Comparison of ENCODE assay signal across 25 cellular contexts in genomic region chr7:93366816-93367215, GRCh38.
DNase-seq lines count a peak whose midpoint lies in the region; ATAC-seq and TF ChIP-seq lines count a peak whose summit lies in the region.
"Had no signal": no experiment of that assay in that cellular context is flagged by ENCODE, and none has a peak within 500 bp of the region (broad histone marks: within the 10 kb centered on the region; RNA-seq: fewer than 3 reads in every experiment).

No MANE protein-coding gene starts in this region.

- H2BK120ac ChIP-seq in IMR-90 (ENCODE audit: low read depth, low read length) = no peak overlapping the region

- H3K56ac ChIP-seq in IMR-90 (ENCODE audit: extremely low read depth, insufficient read depth, low read length) = no peak overlapping the region

- no peaks in the 10 kb centered on the region for H3K27me3 ChIP-seq in IMR-90 (ENCODE audit: control insufficient read depth, insufficient read depth, low read length)
- H3K27me3 ChIP-seq in MM.1S (replicated peaks; ENCODE audit: insufficient read depth, low read length) = no peaks in the 10 kb centered on the region
- no peaks in the 10 kb centered on the region for H3K27me3 ChIP-seq in smooth muscle cell (ENCODE audit: low read depth)
- H3K27me3 ChIP-seq: BE2C, BLaER1 had no signal

- H4K5ac ChIP-seq in IMR-90 (ENCODE audit: low read depth, low read length) = no peak overlapping the region

- no peaks in the 10 kb centered on the region for H3K9me2 ChIP-seq in MM.1S (replicated peaks; ENCODE audit: insufficient read depth, low read length)

- H2BK15ac ChIP-seq in IMR-90 (ENCODE audit: low read depth, low read length) = no peak overlapping the region

- H3K23ac ChIP-seq in IMR-90 (ENCODE audit: low read depth, low read length) = no peak overlapping the region

- no peaks in the 10 kb centered on the region for H3K4me1 Mint-ChIP-seq in activated T-helper 17 cell treated with anti-CD3 and anti-CD28 coated beads, Interleukin-2, amount 50 U/mL, for 72 hours
- H3K4me1 Mint-ChIP-seq: CD14-positive monocyte; CD4-positive, alpha-beta memory T cell; CD8-positive, alpha-beta memory T cell had no signal

- no CpG with 5 or more reads among the region's 2 CpGs for WGBS in IMR-90 (ENCODE audit: extremely low coverage in 2 of 2, insufficient read length in 1 of 2), 2 experiments
- WGBS in smooth muscle cell (ENCODE audit: low lambda C conversion rate) = 85% methylated on average over 2 of the region's 2 CpGs

- H3K9me3 Mint-ChIP-seq in activated T-helper 17 cell treated with anti-CD3 and anti-CD28 coated beads, Interleukin-2, amount 50 U/mL, for 72 hours = peaks cover 8% of the 10 kb centered on the region

- H3K27ac Mint-ChIP-seq in activated T-helper 17 cell treated with anti-CD3 and anti-CD28 coated beads, Interleukin-2, amount 50 U/mL, for 72 hours = no peak overlapping the region
- H3K27ac Mint-ChIP-seq: CD14-positive monocyte; CD4-positive, alpha-beta memory T cell; CD4-positive, CD25-positive, alpha-beta regulatory T cell had no signal

- no peak overlapping the region for H2AFZ ChIP-seq in IMR-90 (replicated peaks; ENCODE audit: low read length, poor library complexity)
- 0 out of 2 replicates have a peak overlapping the region, but pooled peaks have one; percentile 3 for H2AFZ ChIP-seq in MM.1S (ENCODE audit: low read length)
- H2AFZ ChIP-seq in smooth muscle cell (ENCODE audit: low read depth) = no peak overlapping the region

- dilution Hi-C loops in IMR-90 (cut with HindIII; ENCODE audit: low sequenced_read_pairs, unreplicated experiment) = no loop called here

- H2AK9ac ChIP-seq in IMR-90 (replicated peaks; ENCODE audit: low read depth, low read length, poor library complexity) = no peak overlapping the region

- CTCF ChIA-PET in IMR-90 (lab: Yijun Ruan, JAX) = interaction anchor here (0.7 kb wide), 1 partner anchor 615 kb away, joined by 3 read pairs; no protein-coding TSS in a partner anchor

- intact Hi-C loops in IMR-90 (cut with micrococcal nuclease) = no loop called here

- H4K8ac ChIP-seq in IMR-90 (ENCODE audit: low read depth in 2 of 2, low read length in 2 of 2) = no peak overlapping the region

- H3F3A ChIP-seq in MM.1S (ENCODE audit: insufficient read depth, low read length) (peaks cover 24% of the 10 kb centered on the region), smooth muscle cell (ENCODE audit: low read depth) (no peaks in the 10 kb centered on the region)

- H3K27me3 Mint-ChIP-seq in activated T-helper 17 cell treated with anti-CD3 and anti-CD28 coated beads, Interleukin-2, amount 50 U/mL, for 72 hours = peaks cover 10% of the 10 kb centered on the region

- no TSS peak for BruUV-seq in IMR-90 (replicated peaks; lab: Mats Ljungman, UMichigan)

- no peak overlapping the region for H2AK5ac ChIP-seq in IMR-90 (ENCODE audit: low read depth, low read length)

- no peak overlapping the region for H3K27ac ChIP-seq in IMR-90 (ENCODE audit: insufficient read depth, low read length)
- peak overlapping the region; percentile 40; the same call in 1 of the 2 replicates for H3K27ac ChIP-seq in MM.1S (ENCODE audit: low read length)
- H3K27ac ChIP-seq in smooth muscle cell (ENCODE audit: low read depth) = no peak overlapping the region
- H3K27ac ChIP-seq: BLaER1 had no signal

- TF ChIP-seq POLR2A in IMR-90 (IDR thresholded peaks at IDR 0.05; ENCODE audit: low read depth, low read length) = no peak

- POLR2A ChIA-PET in IMR-90 (lab: Charles Lee; ENCODE audit: unreplicated experiment) = no interaction called here

- no peak overlapping the region for H3K4me3 Mint-ChIP-seq in activated T-helper 17 cell treated with anti-CD3 and anti-CD28 coated beads, Interleukin-2, amount 50 U/mL, for 72 hours
- H3K4me3 Mint-ChIP-seq: CD14-positive monocyte; CD4-positive, alpha-beta memory T cell; CD4-positive, CD25-positive, alpha-beta regulatory T cell; CD8-positive, alpha-beta memory T cell had no signal

- no peaks in the 10 kb centered on the region for H4K20me1 ChIP-seq in IMR-90 (ENCODE audit: insufficient read depth, low read length)
- H4K20me1 ChIP-seq in MM.1S (ENCODE audit: insufficient read depth, low read length) = no peaks in the 10 kb centered on the region
- H4K20me1 ChIP-seq in smooth muscle cell (ENCODE audit: low read depth) = no peaks in the 10 kb centered on the region
- H4K20me1 ChIP-seq: BLaER1 had no signal

- H2BK5ac ChIP-seq in IMR-90 (ENCODE audit: low read depth, low read length, poor library complexity, severe bottlenecking) = no peak overlapping the region

- no peak overlapping the region for H3K4me3 ChIP-seq in IMR-90 (ENCODE audit: insufficient read depth, low read depth, low read length)
- H3K4me3 ChIP-seq in MM.1S (ENCODE audit: low read length) = no peak overlapping the region
- H3K4me3 ChIP-seq in smooth muscle cell = no peak overlapping the region
- H3K4me3 ChIP-seq: BLaER1, GM12878 had no signal

- H3K36me3 Mint-ChIP-seq in activated T-helper 17 cell treated with anti-CD3 and anti-CD28 coated beads, Interleukin-2, amount 50 U/mL, for 72 hours (ENCODE audit: low read depth) = no peaks in the 10 kb centered on the region
- H3K36me3 Mint-ChIP-seq: CD14-positive monocyte; CD4-positive, alpha-beta memory T cell had no signal

- no peaks in the 10 kb centered on the region for H3K79me1 ChIP-seq in IMR-90 (ENCODE audit: low read depth in 1 of 2, low read length in 2 of 2)

- H3K9me3 ChIP-seq in IMR-90 (ENCODE audit: control insufficient read depth, insufficient read depth, low read length) (no peaks in the 10 kb centered on the region), MM.1S (replicated peaks; ENCODE audit: insufficient read depth, low read length) (no peaks in the 10 kb centered on the region), smooth muscle cell (replicated peaks; ENCODE audit: low read depth) (no peaks in the 10 kb centered on the region)
- H3K9me3 ChIP-seq: BE2C, BLaER1 had no signal

- in situ Hi-C loops in IMR-90 (cut with MboI; ENCODE audit: low sequenced_read_pairs) = no loop called here

- no peak overlapping the region for H3K4ac ChIP-seq in IMR-90 (ENCODE audit: low read depth, low read length)

- TF ChIP-seq CTCF in IMR-90 (conservative IDR thresholded peaks at IDR 0.05; ENCODE audit: low read depth, low read length) = no peak
- no peak for TF ChIP-seq CTCF in MM.1S (IDR thresholded peaks at IDR 0.05; ENCODE audit: low read length)
- no peak for TF ChIP-seq CTCF in smooth muscle cell (IDR thresholded peaks at IDR 0.05; ENCODE audit: borderline replicate concordance, insufficient read depth, poor library complexity, severe bottlenecking)

- DNase-seq in IMR-90 (no peak), MM.1S (peak; percentile 73), RPMI8226 (peak; percentile 63), smooth muscle cell (lab: John Stamatoyannopoulos, UW; ENCODE audit: unreplicated experiment) (no peak), T-helper 2 cell (no peak)
- no peak for DNase-seq in stimulated activated CD4-positive, alpha-beta T cell treated with anti-CD3 and anti-CD28 coated beads, Interleukin-4, amount 100 ng/mL, for 24 hours
- DNase-seq: 8988T; ACHN; BE2C; C1 segment of cervical spinal cord; CD4-positive, alpha-beta memory T cell; CD4-positive, CD25-positive, alpha-beta regulatory T cell; CD8-positive, alpha-beta memory T cell; COR-L47; DMS 273 treated with DMSO at 0.1 percent for 48 hours; DMS153; DMS53; DMS79; DND-41; EL; GDM1 had no signal

- TF ChIP-seq RAD21 in IMR-90 (IDR thresholded peaks at IDR 0.05; ENCODE audit: low read length) = no peak

- H3K4me1 ChIP-seq in IMR-90 (ENCODE audit: control insufficient read depth, insufficient read depth, low read length) = no peaks in the 10 kb centered on the region
- H3K4me1 ChIP-seq in MM.1S (ENCODE audit: low read length) = peaks cover 49% of the 10 kb centered on the region
- H3K4me1 ChIP-seq in smooth muscle cell (ENCODE audit: low read depth) = no peaks in the 10 kb centered on the region
- H3K4me1 ChIP-seq: BE2C, BLaER1 had no signal

- H3K14ac ChIP-seq in IMR-90 (replicated peaks; ENCODE audit: low read depth, low read length) = no peak overlapping the region

- H4K91ac ChIP-seq in IMR-90 (ENCODE audit: insufficient read depth, low read depth, low read length) = no peak overlapping the region

- H3K79me2 ChIP-seq in MM.1S (ENCODE audit: low read length) (no peaks in the 10 kb centered on the region), smooth muscle cell (ENCODE audit: low read depth) (no peaks in the 10 kb centered on the region)

- no peak overlapping the region for H3K9ac ChIP-seq in IMR-90 (ENCODE audit: low read depth, low read length)
- H3K9ac ChIP-seq in MM.1S (ENCODE audit: low read length) = no peak overlapping the region
- no peak overlapping the region for H3K9ac ChIP-seq in smooth muscle cell (ENCODE audit: low read depth)
- H3K9ac ChIP-seq: BLaER1 had no signal

- H3K36me3 ChIP-seq in IMR-90 (ENCODE audit: control insufficient read depth, insufficient read depth, low read length) (no peaks in the 10 kb centered on the region), MM.1S (replicated peaks; ENCODE audit: insufficient read depth, low read length) (no peaks in the 10 kb centered on the region), smooth muscle cell (ENCODE audit: low read depth) (no peaks in the 10 kb centered on the region)
- H3K36me3 ChIP-seq: BE2C, BLaER1 had no signal

- H3K4me2 ChIP-seq in IMR-90 (ENCODE audit: low read depth, low read length) = no peak overlapping the region
- peak overlapping the region; percentile 15 for H3K4me2 ChIP-seq in MM.1S (ENCODE audit: low read depth, low read length)
- peak overlapping the region; percentile 1 for H3K4me2 ChIP-seq in smooth muscle cell
- H3K4me2 ChIP-seq: BLaER1 had no signal

- H3K18ac ChIP-seq in IMR-90 (ENCODE audit: low read depth, low read length) = no peak overlapping the region

- no peak overlapping the region for H2BK20ac ChIP-seq in IMR-90 (ENCODE audit: low read depth, low read length)

- no peaks in the 10 kb centered on the region for H3K9me1 ChIP-seq in IMR-90 (ENCODE audit: insufficient read depth, low read length)

- no peak for ATAC-seq in IMR-90 (ENCODE audit: low read depth)
- no peak for ATAC-seq in activated T-helper 17 cell treated with anti-CD3 and anti-CD28 coated beads, Interleukin-2, amount 50 U/mL, for 72 hours (replicated peaks)
- ATAC-seq: GM12878 had no signal

TF ChIP-seq in IMR-90, 13 proteins besides CTCF, POLR2A, EP300 and RAD21 (continues in another document):
- TF ChIP-seq USF2 (IDR thresholded peaks at IDR 0.05; ENCODE audit: low read depth, low read length) (no peak), RCOR1 (IDR thresholded peaks at IDR 0.05; ENCODE audit: insufficient replicate concordance, low read length) (no peak)

Comparison
In these comparisons a context has a peak if more than half of its experiments do, and no peak if none do; other contexts are left out.
1. DNase-seq: peak in MM.1S (single experiment) and RPMI8226 (single experiment); none in IMR-90 (single experiment), smooth muscle cell (single experiment), stimulated activated CD4-positive, alpha-beta T cell treated with anti-CD3 and anti-CD28 coated beads, Interleukin-4, amount 100 ng/mL, for 24 hours (single experiment) and T-helper 2 cell (0 of 5).